In genomic region chr3:142787719-142788118, GRCh38 we compare ENCODE assay signal across 17 cellular contexts.
"Had no signal": no experiment of that assay in that cellular context is flagged by ENCODE, and none has a peak within 500 bp of the region (broad histone marks: within the 10 kb centered on the region; RNA-seq: fewer than 3 reads in every experiment).

No MANE protein-coding gene starts in this region.

- H3K36me3 Mint-ChIP-seq: activated naive CD8-positive, alpha-beta T cell treated with anti-CD3 and anti-CD28 coated beads, Interleukin-2, amount 10 ng/mL, durations not matched to agents 7 days and 5 days; memory B cell had no signal

- H3K27ac Mint-ChIP-seq: activated CD4-positive, alpha-beta T cell treated with anti-CD3 and anti-CD28 coated beads, Interleukin-2, amount 10 ng/mL, durations not matched to agents 24 days and 14 days; activated CD8-positive, alpha-beta T cell treated with anti-CD3 and anti-CD28 coated beads, Interleukin-2, amount 10 ng/mL, durations not matched to agents 7 days and 5 days; activated naive CD8-positive, alpha-beta T cell treated with anti-CD3 and anti-CD28 coated beads, Interleukin-2, amount 10 ng/mL, durations not matched to agents 7 days and 5 days; activated T-cell treated with anti-CD3 and anti-CD28 coated beads, Interleukin-2, amount 50 U/mL, for 24 hours; activated T-helper 2 cell treated with anti-CD3 and anti-CD28 coated beads, Interferon-gamma antibody, Interleukin-2, Interleukin-4, amounts not matched to agents 10 μg/mL and 5 μg/mL and 100 μg/mL, durations not matched to agents 14 hours and 24 hours and 36 hours; memory B cell; naive B cell had no signal

- DNase-seq: activated CD4-positive, alpha-beta T cell treated with anti-CD3 and anti-CD28 coated beads, Interleukin-2, amount 10 ng/mL, durations not matched to agents 24 days and 14 days; activated CD8-positive, alpha-beta T cell treated with anti-CD3 and anti-CD28 coated beads, Interleukin-2, amount 10 ng/mL, durations not matched to agents 7 days and 5 days; activated naive CD4-positive, alpha-beta T cell treated with Interleukin-2 at 50 U/mL for 16 hours; activated naive CD8-positive, alpha-beta T cell treated with anti-CD3 and anti-CD28 coated beads, Interleukin-2, amount 10 ng/mL, durations not matched to agents 7 days and 5 days; activated T-cell treated with anti-CD3 and anti-CD28 coated beads, Interleukin-2, amount 50 U/mL, for 24 hours; amygdala; dermis blood vessel endothelial cell; effector memory CD4-positive, alpha-beta T cell; heart right ventricle; mucosa of descending colon; naive B cell; stimulated activated CD4-positive, alpha-beta T cell treated with anti-CD3 and anti-CD28 coated beads, Interleukin-2, amount 100 ng/mL, for 24 hours; stimulated activated naive CD8-positive, alpha-beta T cell treated with anti-CD3 and anti-CD28 coated beads, Interleukin-15, Interleukin-2, amounts not matched to agents 100 U/mL and 50 U/mL, for 24 hours; transverse colon; uterus had no signal

- H3K4me3 Mint-ChIP-seq: activated CD4-positive, alpha-beta T cell treated with anti-CD3 and anti-CD28 coated beads, Interleukin-2, amount 10 ng/mL, durations not matched to agents 24 days and 14 days; activated CD8-positive, alpha-beta T cell treated with anti-CD3 and anti-CD28 coated beads, Interleukin-2, amount 10 ng/mL, durations not matched to agents 7 days and 5 days; activated naive CD8-positive, alpha-beta T cell treated with anti-CD3 and anti-CD28 coated beads, Interleukin-2, amount 10 ng/mL, durations not matched to agents 7 days and 5 days; activated T-cell treated with anti-CD3 and anti-CD28 coated beads, Interleukin-2, amount 50 U/mL, for 24 hours; memory B cell; naive B cell had no signal

- H3K4me1 Mint-ChIP-seq: activated CD4-positive, alpha-beta T cell treated with anti-CD3 and anti-CD28 coated beads, Interleukin-2, amount 10 ng/mL, durations not matched to agents 24 days and 14 days; activated naive CD8-positive, alpha-beta T cell treated with anti-CD3 and anti-CD28 coated beads, Interleukin-2, amount 10 ng/mL, durations not matched to agents 7 days and 5 days; memory B cell; naive B cell had no signal

- H3K9me3 Mint-ChIP-seq: activated CD4-positive, alpha-beta T cell treated with anti-CD3 and anti-CD28 coated beads, Interleukin-2, amount 10 ng/mL, durations not matched to agents 24 days and 14 days; activated naive CD8-positive, alpha-beta T cell treated with anti-CD3 and anti-CD28 coated beads, Interleukin-2, amount 10 ng/mL, durations not matched to agents 7 days and 5 days; activated T-cell treated with anti-CD3 and anti-CD28 coated beads, Interleukin-2, amount 50 U/mL, for 24 hours; activated T-helper 2 cell treated with anti-CD3 and anti-CD28 coated beads, Interferon-gamma antibody, Interleukin-2, Interleukin-4, amounts not matched to agents 10 μg/mL and 5 μg/mL and 100 μg/mL, durations not matched to agents 14 hours and 24 hours and 36 hours had no signal

- ATAC-seq: activated CD8-positive, alpha-beta T cell treated with anti-CD3 and anti-CD28 coated beads, Interleukin-2, amount 10 ng/mL, durations not matched to agents 7 days and 5 days; heart right ventricle; mucosa of descending colon; stimulated activated naive CD8-positive, alpha-beta T cell treated with anti-CD3 and anti-CD28 coated beads, Interleukin-15, Interleukin-2, amounts not matched to agents 100 U/mL and 50 U/mL, for 24 hours had no signal

- H3K27me3 Mint-ChIP-seq: activated T-cell treated with anti-CD3 and anti-CD28 coated beads, Interleukin-2, amount 50 U/mL, for 24 hours had no signal
